ENCODE assay signal across 11 cellular contexts in the genomic region with DNA sequence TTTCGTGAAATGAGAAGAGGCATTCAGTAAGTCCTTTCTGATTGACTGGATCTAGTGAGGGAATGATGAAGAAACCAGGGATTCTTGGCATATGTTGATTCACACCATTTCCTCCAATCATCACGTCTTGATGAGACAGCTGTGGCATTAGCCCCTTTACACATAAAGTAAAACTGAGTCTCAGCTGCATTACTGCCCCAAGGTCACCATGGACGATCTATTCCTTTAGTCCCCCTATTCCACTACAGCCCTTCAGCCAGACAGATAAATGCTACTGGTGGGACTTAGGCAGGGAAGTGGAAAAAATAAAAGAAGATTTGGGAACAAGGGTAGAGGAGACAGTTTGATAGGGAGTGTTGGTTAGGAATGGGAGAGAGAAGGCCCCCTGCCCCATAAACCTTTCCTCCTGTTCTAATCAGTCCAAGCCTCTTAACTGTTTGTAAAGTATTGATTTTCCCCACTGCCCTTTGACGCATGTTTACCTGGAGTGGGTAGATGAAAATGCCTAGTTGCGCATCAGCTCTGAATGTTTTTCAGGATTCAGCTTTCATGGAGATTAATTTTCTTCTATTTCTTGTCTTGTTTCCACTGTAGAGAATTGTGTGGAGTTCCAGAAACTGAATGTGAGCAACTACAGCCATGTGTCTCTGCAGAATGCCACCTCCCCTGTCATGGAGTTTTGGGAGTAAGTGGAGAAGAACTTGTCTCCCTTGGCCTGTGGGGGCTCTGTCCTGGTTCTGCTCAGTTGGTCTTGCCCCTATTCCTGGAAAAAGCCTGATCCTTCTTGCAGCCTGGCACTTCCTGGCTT. TPM values are rescaled to one million over a fixed set of nuclear protein-coding genes. Genes with fewer than 3 reads are reported as not detected.
"Had no signal": no experiment of that assay in that cellular context is flagged by ENCODE, and none has a peak within 500 bp of the region (broad histone marks: within the 10 kb centered on the region; RNA-seq: fewer than 3 reads in every experiment).

No MANE protein-coding gene starts in this region.

- H3K4me2 ChIP-seq: GM23338 had no signal

- H3K9me3 ChIP-seq: HAP-1 had no signal

- H2AFZ ChIP-seq: GM23338 had no signal

- ATAC-seq: GM23338, HCT116, K562 had no signal

- H3K4me1 ChIP-seq: HAP-1 had no signal

- H3K4me1 Mint-ChIP-seq: GM23338 had no signal

- H3K4me3 Mint-ChIP-seq: GM23338, HFFc6 had no signal

- FAIRE-seq: H1, H54, K562 had no signal

- H3K4me3 ChIP-seq: GM23338, HAP-1, K562 had no signal

- H3K27ac ChIP-seq: HL-60 had no signal

- H3K36me3 ChIP-seq: HAP-1 had no signal

- H3K27ac Mint-ChIP-seq: GM23338, HFFc6 had no signal

- DNase-seq: HFFc6, IMR-90, KG1 had no signal

- H3K9me3 Mint-ChIP-seq: GM23338, HFFc6 had no signal

RNA-seq across cellular contexts. Expression of gene SLC6A11, which starts 6.9 kb away (rescaled TPM):
- total RNA-seq: HT1080, IMR-90, K562 had no signal
- polyA plus RNA-seq: IMR-90 had no signal
